ENCODE assay signal across 24 cellular contexts in genomic region chr10:57775250-57775649, GRCh38.
"Had no signal": no experiment of that assay in that cellular context is flagged by ENCODE, and none has a peak within 500 bp of the region (broad histone marks: within the 10 kb centered on the region; RNA-seq: fewer than 3 reads in every experiment).

No MANE protein-coding gene starts in this region.

- H3K27me3 ChIP-seq: colonic mucosa, dorsolateral prefrontal cortex, esophagus muscularis mucosa, esophagus squamous epithelium, foreskin keratinocyte, gastrocnemius medialis, gastroesophageal sphincter, heart left ventricle, heart right ventricle had no signal

- H3K4me1 ChIP-seq: colonic mucosa, esophagus muscularis mucosa, esophagus squamous epithelium, foreskin keratinocyte, gastrocnemius medialis, gastroesophageal sphincter, heart left ventricle, heart right ventricle had no signal

- DNase-seq: colonic mucosa; cortex of kidney; dermis blood vessel endothelial cell; dorsolateral prefrontal cortex; effector CD4-positive, alpha-beta T cell; effector CD8-positive, alpha-beta T cell; effector memory CD4-positive, alpha-beta T cell; effector memory CD8-positive, alpha-beta T cell; endodermal cell; erythroblast; esophagus squamous epithelium; foreskin fibroblast; foreskin keratinocyte; foreskin melanocyte; gastrocnemius medialis; glutamatergic neuron; head of caudate nucleus; heart left ventricle; heart right ventricle had no signal

- H3K9me3 ChIP-seq: colonic mucosa, esophagus muscularis mucosa, gastrocnemius medialis, gastroesophageal sphincter had no signal

- H3K27ac ChIP-seq: colonic mucosa, coronary artery, dorsolateral prefrontal cortex, epithelial cell of prostate, esophagus muscularis mucosa, esophagus squamous epithelium, foreskin keratinocyte, gastrocnemius medialis, gastroesophageal sphincter, heart left ventricle, heart right ventricle had no signal

- ATAC-seq: effector memory CD8-positive, alpha-beta T cell; esophagus mucosa; foreskin keratinocyte; gastrocnemius medialis; gastroesophageal sphincter; heart left ventricle; heart right ventricle had no signal

- H3K4me3 ChIP-seq: colonic mucosa, coronary artery, dorsolateral prefrontal cortex, esophagus muscularis mucosa, esophagus squamous epithelium, gastrocnemius medialis, gastroesophageal sphincter, heart left ventricle, heart right ventricle had no signal

- H3K36me3 ChIP-seq: colonic mucosa, esophagus muscularis mucosa, esophagus squamous epithelium, gastrocnemius medialis, gastroesophageal sphincter, heart left ventricle, heart right ventricle had no signal
